In genomic region chr2:130724455-130724854, GRCh38 we compare ENCODE assay signal across 1 cellular context.
A peak's percentile ranks its signal among the peaks of the same experiment; 100 is the strongest.
TF ChIP-seq lines count a peak whose summit lies in the region.

No MANE protein-coding gene starts in this region.

TF ChIP-seq in HepG2, 621 proteins besides CTCF, POLR2A, EP300 and RAD21 (continued from another document and continues in another):
- peak; percentile 88 for TF ChIP-seq NONO (IDR thresholded peaks at IDR 0.05)
- TF ChIP-seq NONO (CRISPR knock-in tag; conservative IDR thresholded peaks at IDR 0.05) = no peak
- TF ChIP-seq, protein P1, sequence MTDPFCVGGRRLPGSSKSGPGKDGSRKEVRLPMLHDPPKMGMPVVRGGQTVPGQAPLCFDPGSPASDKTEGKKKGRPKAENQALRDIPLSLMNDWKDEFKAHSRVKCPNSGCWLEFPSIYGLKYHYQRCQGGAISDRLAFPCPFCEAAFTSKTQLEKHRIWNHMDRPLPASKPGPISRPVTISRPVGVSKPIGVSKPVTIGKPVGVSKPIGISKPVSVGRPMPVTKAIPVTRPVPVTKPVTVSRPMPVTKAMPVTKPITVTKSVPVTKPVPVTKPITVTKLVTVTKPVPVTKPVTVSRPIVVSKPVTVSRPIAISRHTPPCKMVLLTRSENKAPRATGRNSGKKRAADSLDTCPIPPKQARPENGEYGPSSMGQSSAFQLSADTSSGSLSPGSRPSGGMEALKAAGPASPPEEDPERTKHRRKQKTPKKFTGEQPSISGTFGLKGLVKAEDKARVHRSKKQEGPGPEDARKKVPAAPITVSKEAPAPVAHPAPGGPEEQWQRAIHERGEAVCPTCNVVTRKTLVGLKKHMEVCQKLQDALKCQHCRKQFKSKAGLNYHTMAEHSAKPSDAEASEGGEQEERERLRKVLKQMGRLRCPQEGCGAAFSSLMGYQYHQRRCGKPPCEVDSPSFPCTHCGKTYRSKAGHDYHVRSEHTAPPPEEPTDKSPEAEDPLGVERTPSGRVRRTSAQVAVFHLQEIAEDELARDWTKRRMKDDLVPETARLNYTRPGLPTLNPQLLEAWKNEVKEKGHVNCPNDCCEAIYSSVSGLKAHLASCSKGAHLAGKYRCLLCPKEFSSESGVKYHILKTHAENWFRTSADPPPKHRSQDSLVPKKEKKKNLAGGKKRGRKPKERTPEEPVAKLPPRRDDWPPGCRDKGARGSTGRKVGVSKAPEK (CRISPR knock-in tag; IDR thresholded peaks at IDR 0.05; ENCODE audit: borderline replicate concordance) = no peak
- no peak for TF ChIP-seq NFE2 (CRISPR knock-in tag; IDR thresholded peaks at IDR 0.05)
- TF ChIP-seq ZNF136 (CRISPR knock-in tag; IDR thresholded peaks at IDR 0.05; ENCODE audit: low read depth) = no peak
- no peak for TF ChIP-seq HOMEZ (CRISPR knock-in tag; IDR thresholded peaks at IDR 0.05; ENCODE audit: low read depth)
- peak; percentile 68; the same call in 1 of the 2 replicates for TF ChIP-seq LCORL (IDR thresholded peaks at IDR 0.05)
- no peak for TF ChIP-seq LCORL (CRISPR knock-in tag; IDR thresholded peaks at IDR 0.05)
- TF ChIP-seq TOE1 (CRISPR knock-in tag; IDR thresholded peaks at IDR 0.05) = no peak
- no peak for TF ChIP-seq HNF4G (IDR thresholded peaks at IDR 0.05; ENCODE audit: borderline replicate concordance, low read depth, low read length)
- no peak for TF ChIP-seq HNF4G (CRISPR knock-in tag; IDR thresholded peaks at IDR 0.05; ENCODE audit: borderline replicate concordance, low read depth)
- TF ChIP-seq ZBTB3 (CRISPR knock-in tag; IDR thresholded peaks at IDR 0.05; ENCODE audit: borderline replicate concordance, low read depth) = no peak
- TF ChIP-seq TGIF2 (CRISPR knock-in tag; IDR thresholded peaks at IDR 0.05) = no peak
- no peak for TF ChIP-seq ZBTB7A (CRISPR knock-in tag; IDR thresholded peaks at IDR 0.05)
- TF ChIP-seq, protein P2, sequence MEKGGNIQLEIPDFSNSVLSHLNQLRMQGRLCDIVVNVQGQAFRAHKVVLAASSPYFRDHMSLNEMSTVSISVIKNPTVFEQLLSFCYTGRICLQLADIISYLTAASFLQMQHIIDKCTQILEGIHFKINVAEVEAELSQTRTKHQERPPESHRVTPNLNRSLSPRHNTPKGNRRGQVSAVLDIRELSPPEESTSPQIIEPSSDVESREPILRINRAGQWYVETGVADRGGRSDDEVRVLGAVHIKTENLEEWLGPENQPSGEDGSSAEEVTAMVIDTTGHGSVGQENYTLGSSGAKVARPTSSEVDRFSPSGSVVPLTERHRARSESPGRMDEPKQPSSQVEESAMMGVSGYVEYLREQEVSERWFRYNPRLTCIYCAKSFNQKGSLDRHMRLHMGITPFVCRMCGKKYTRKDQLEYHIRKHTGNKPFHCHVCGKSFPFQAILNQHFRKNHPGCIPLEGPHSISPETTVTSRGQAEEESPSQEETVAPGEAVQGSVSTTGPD (CRISPR knock-in tag; IDR thresholded peaks at IDR 0.05) = no peak
- TF ChIP-seq, protein P3, sequence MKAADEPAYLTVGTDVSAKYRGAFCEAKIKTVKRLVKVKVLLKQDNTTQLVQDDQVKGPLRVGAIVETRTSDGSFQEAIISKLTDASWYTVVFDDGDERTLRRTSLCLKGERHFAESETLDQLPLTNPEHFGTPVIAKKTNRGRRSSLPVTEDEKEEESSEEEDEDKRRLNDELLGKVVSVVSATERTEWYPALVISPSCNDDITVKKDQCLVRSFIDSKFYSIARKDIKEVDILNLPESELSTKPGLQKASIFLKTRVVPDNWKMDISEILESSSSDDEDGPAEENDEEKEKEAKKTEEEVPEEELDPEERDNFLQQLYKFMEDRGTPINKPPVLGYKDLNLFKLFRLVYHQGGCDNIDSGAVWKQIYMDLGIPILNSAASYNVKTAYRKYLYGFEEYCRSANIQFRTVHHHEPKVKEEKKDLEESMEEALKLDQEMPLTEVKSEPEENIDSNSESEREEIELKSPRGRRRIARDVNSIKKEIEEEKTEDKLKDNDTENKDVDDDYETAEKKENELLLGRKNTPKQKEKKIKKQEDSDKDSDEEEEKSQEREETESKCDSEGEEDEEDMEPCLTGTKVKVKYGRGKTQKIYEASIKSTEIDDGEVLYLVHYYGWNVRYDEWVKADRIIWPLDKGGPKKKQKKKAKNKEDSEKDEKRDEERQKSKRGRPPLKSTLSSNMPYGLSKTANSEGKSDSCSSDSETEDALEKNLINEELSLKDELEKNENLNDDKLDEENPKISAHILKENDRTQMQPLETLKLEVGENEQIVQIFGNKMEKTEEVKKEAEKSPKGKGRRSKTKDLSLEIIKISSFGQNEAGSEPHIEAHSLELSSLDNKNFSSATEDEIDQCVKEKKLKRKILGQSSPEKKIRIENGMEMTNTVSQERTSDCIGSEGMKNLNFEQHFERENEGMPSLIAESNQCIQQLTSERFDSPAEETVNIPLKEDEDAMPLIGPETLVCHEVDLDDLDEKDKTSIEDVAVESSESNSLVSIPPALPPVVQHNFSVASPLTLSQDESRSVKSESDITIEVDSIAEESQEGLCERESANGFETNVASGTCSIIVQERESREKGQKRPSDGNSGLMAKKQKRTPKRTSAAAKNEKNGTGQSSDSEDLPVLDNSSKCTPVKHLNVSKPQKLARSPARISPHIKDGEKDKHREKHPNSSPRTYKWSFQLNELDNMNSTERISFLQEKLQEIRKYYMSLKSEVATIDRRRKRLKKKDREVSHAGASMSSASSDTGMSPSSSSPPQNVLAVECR (CRISPR knock-in tag; IDR thresholded peaks at IDR 0.05; ENCODE audit: borderline replicate concordance) = no peak
- TF ChIP-seq ZNF232 (CRISPR knock-in tag; IDR thresholded peaks at IDR 0.05; ENCODE audit: borderline replicate concordance) = no peak
- no peak for TF ChIP-seq GABPA (IDR thresholded peaks at IDR 0.05; ENCODE audit: low read depth, low read length)
- no peak for TF ChIP-seq GABPA (CRISPR knock-in tag; IDR thresholded peaks at IDR 0.05; ENCODE audit: low read depth)
- TF ChIP-seq DNMT1 (CRISPR knock-in tag; IDR thresholded peaks at IDR 0.05) = no peak
- TF ChIP-seq SNAPC5 (CRISPR knock-in tag; IDR thresholded peaks at IDR 0.05; ENCODE audit: borderline replicate concordance) = no peak
- no peak for TF ChIP-seq NFYB (CRISPR knock-in tag; IDR thresholded peaks at IDR 0.05)
- no peak for TF ChIP-seq ISX (CRISPR knock-in tag; conservative IDR thresholded peaks at IDR 0.05)
- no peak for TF ChIP-seq HNRNPL (IDR thresholded peaks at IDR 0.05; ENCODE audit: low read depth, low read length)
- no peak for TF ChIP-seq PRPF4 (IDR thresholded peaks at IDR 0.05; ENCODE audit: low read depth, low read length, poor library complexity, severe bottlenecking)
- no peak for TF ChIP-seq ZFP62 (CRISPR knock-in tag; IDR thresholded peaks at IDR 0.05)
- TF ChIP-seq ZNF484 (CRISPR knock-in tag; IDR thresholded peaks at IDR 0.05; ENCODE audit: borderline replicate concordance, low read depth) = no peak
- TF ChIP-seq, protein P4, sequence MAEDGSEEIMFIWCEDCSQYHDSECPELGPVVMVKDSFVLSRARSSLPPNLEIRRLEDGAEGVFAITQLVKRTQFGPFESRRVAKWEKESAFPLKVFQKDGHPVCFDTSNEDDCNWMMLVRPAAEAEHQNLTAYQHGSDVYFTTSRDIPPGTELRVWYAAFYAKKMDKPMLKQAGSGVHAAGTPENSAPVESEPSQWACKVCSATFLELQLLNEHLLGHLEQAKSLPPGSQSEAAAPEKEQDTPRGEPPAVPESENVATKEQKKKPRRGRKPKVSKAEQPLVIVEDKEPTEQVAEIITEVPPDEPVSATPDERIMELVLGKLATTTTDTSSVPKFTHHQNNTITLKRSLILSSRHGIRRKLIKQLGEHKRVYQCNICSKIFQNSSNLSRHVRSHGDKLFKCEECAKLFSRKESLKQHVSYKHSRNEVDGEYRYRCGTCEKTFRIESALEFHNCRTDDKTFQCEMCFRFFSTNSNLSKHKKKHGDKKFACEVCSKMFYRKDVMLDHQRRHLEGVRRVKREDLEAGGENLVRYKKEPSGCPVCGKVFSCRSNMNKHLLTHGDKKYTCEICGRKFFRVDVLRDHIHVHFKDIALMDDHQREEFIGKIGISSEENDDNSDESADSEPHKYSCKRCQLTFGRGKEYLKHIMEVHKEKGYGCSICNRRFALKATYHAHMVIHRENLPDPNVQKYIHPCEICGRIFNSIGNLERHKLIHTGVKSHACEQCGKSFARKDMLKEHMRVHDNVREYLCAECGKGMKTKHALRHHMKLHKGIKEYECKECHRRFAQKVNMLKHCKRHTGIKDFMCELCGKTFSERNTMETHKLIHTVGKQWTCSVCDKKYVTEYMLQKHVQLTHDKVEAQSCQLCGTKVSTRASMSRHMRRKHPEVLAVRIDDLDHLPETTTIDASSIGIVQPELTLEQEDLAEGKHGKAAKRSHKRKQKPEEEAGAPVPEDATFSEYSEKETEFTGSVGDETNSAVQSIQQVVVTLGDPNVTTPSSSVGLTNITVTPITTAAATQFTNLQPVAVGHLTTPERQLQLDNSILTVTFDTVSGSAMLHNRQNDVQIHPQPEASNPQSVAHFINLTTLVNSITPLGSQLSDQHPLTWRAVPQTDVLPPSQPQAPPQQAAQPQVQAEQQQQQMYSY (CRISPR knock-in tag; IDR thresholded peaks at IDR 0.05) = no peak
- no peak for TF ChIP-seq CHD4 (IDR thresholded peaks at IDR 0.05; ENCODE audit: borderline replicate concordance, low read length)
- peak; percentile 97 for TF ChIP-seq CREB1 (IDR thresholded peaks at IDR 0.05)
- no peak for TF ChIP-seq CREB1 (CRISPR knock-in tag; IDR thresholded peaks at IDR 0.05)
- TF ChIP-seq DMAP1 (CRISPR knock-in tag; IDR thresholded peaks at IDR 0.05) = no peak
- no peak for TF ChIP-seq GTF2F1 (IDR thresholded peaks at IDR 0.05; ENCODE audit: low read length)
- TF ChIP-seq ZNF343 (CRISPR knock-in tag; IDR thresholded peaks at IDR 0.05) = no peak
- 0 out of 2 replicates have a peak, but pooled peaks have one; percentile 72 for TF ChIP-seq SOX6 (IDR thresholded peaks at IDR 0.05)
- no peak for TF ChIP-seq SOX6 (CRISPR knock-in tag; IDR thresholded peaks at IDR 0.05)
- peak; percentile 73; the same call in 1 of the 2 replicates for TF ChIP-seq TRIM22 (IDR thresholded peaks at IDR 0.05)
- peak; percentile 49; the same call in 1 of the 2 replicates for TF ChIP-seq FOXA1 (IDR thresholded peaks at IDR 0.05)
- TF ChIP-seq FOXA1 (CRISPR knock-in tag; IDR thresholded peaks at IDR 0.05) = no peak
- TF ChIP-seq KDM4B (CRISPR knock-in tag; IDR thresholded peaks at IDR 0.05) = no peak
- TF ChIP-seq PHB2 (IDR thresholded peaks at IDR 0.05; ENCODE audit: partially characterized antibody) = peak; percentile 96
- no peak for TF ChIP-seq CENPT (CRISPR knock-in tag; IDR thresholded peaks at IDR 0.05; ENCODE audit: low read depth)
- no peak for TF ChIP-seq ZMYM4 (CRISPR knock-in tag; IDR thresholded peaks at IDR 0.05)
- TF ChIP-seq GATAD1 (CRISPR knock-in tag; IDR thresholded peaks at IDR 0.05) = no peak
